38 cellular contexts compared by ENCODE assay signal in genomic region chr6:138598562-138599173, GRCh38.
"Had no signal": no experiment of that assay in that cellular context is flagged by ENCODE, and none has a peak within 500 bp of the region (broad histone marks: within the 10 kb centered on the region; RNA-seq: fewer than 3 reads in every experiment).

No MANE protein-coding gene starts in this region.

- H3K9me3 Mint-ChIP-seq: activated B cell treated with CpG ODN at 0.5 μM for 24 hours; activated CD4-positive, alpha-beta memory T cell treated with anti-CD3 and anti-CD28 coated beads for 36 hours; activated CD4-positive, alpha-beta T cell treated with anti-CD3 and anti-CD28 coated beads, Interleukin-2, amount 10 ng/mL, durations not matched to agents 24 days and 14 days; activated CD8-positive, alpha-beta T cell treated with anti-CD3 and anti-CD28 coated beads for 36 hours; activated naive CD4-positive, alpha-beta T cell treated with anti-CD3 and anti-CD28 coated beads for 36 hours; activated naive CD4-positive, alpha-beta T cell treated with anti-CD3 and anti-CD28 coated beads, Interleukin-2, amount 50 U/mL, for 72 hours; activated naive CD8-positive, alpha-beta T cell treated with anti-CD3 and anti-CD28 coated beads for 36 hours; activated T-cell treated with anti-CD3 and anti-CD28 coated beads, Interleukin-2, amount 50 U/mL, for 4 hours; activated T-cell treated with anti-CD3 and anti-CD28 coated beads, Interleukin-2, amount 50 U/mL, for 72 hours; activated T-helper 1 cell treated with anti-CD3 and anti-CD28 coated beads, Interleukin-12 subunit alpha, Interleukin-12 subunit beta, Interleukin-2, Interleukin-4 antibody, amounts not matched to agents 30 ng/mL and 10 ng/mL and 1 ng/mL, durations not matched to agents 14 hours and 24 hours and 36 hours; activated T-helper 17 cell treated with anti-CD3 and anti-CD28 coated beads, Interleukin-2, amount 50 U/mL, for 72 hours; central memory CD8-positive, alpha-beta T cell; T-cell; T-helper 2 cell treated with Interferon-gamma antibody and Interleukin-4, amounts not matched to agents 5 μg/mL and 100 μg/mL, for 36 hours had no signal

- H3K9me3 ChIP-seq: adrenal gland, body of pancreas had no signal

- FAIRE-seq: astrocyte, bronchial epithelial cell, TTC549 had no signal

- H3K4me3 Mint-ChIP-seq: activated B cell treated with CpG ODN at 0.5 μM for 24 hours; activated CD4-positive, alpha-beta memory T cell treated with anti-CD3 and anti-CD28 coated beads for 36 hours; activated CD4-positive, alpha-beta T cell treated with anti-CD3 and anti-CD28 coated beads, Interleukin-2, amount 10 ng/mL, durations not matched to agents 24 days and 14 days; activated CD8-positive, alpha-beta T cell treated with anti-CD3 and anti-CD28 coated beads for 36 hours; activated naive CD4-positive, alpha-beta T cell treated with anti-CD3 and anti-CD28 coated beads for 36 hours; activated naive CD8-positive, alpha-beta T cell treated with anti-CD3 and anti-CD28 coated beads for 36 hours; activated T-cell treated with anti-CD3 and anti-CD28 coated beads, Interleukin-2, amount 50 U/mL, for 4 hours; activated T-cell treated with anti-CD3 and anti-CD28 coated beads, Interleukin-2, amount 50 U/mL, for 72 hours; activated T-helper 1 cell treated with anti-CD3 and anti-CD28 coated beads, Interleukin-12 subunit alpha, Interleukin-12 subunit beta, Interleukin-2, Interleukin-4 antibody, amounts not matched to agents 30 ng/mL and 10 ng/mL and 1 ng/mL, durations not matched to agents 14 hours and 24 hours and 36 hours; activated T-helper 17 cell treated with anti-CD3 and anti-CD28 coated beads, Interleukin-2, amount 50 U/mL, for 72 hours; central memory CD8-positive, alpha-beta T cell; T-cell; T-helper 2 cell treated with Interferon-gamma antibody and Interleukin-4, amounts not matched to agents 5 μg/mL and 100 μg/mL, for 36 hours had no signal

- H3K27ac Mint-ChIP-seq: activated B cell treated with CpG ODN at 0.5 μM for 24 hours; activated CD4-positive, alpha-beta memory T cell treated with anti-CD3 and anti-CD28 coated beads for 36 hours; activated CD4-positive, alpha-beta T cell treated with anti-CD3 and anti-CD28 coated beads, Interleukin-2, amount 10 ng/mL, durations not matched to agents 24 days and 14 days; activated CD8-positive, alpha-beta T cell treated with anti-CD3 and anti-CD28 coated beads for 36 hours; activated naive CD4-positive, alpha-beta T cell treated with anti-CD3 and anti-CD28 coated beads for 36 hours; activated naive CD4-positive, alpha-beta T cell treated with anti-CD3 and anti-CD28 coated beads, Interleukin-2, amount 50 U/mL, for 72 hours; activated naive CD8-positive, alpha-beta T cell treated with anti-CD3 and anti-CD28 coated beads for 36 hours; activated T-cell treated with anti-CD3 and anti-CD28 coated beads, Interleukin-2, amount 50 U/mL, for 72 hours; activated T-helper 1 cell treated with anti-CD3 and anti-CD28 coated beads, Interleukin-12 subunit alpha, Interleukin-12 subunit beta, Interleukin-2, Interleukin-4 antibody, amounts not matched to agents 30 ng/mL and 10 ng/mL and 1 ng/mL, durations not matched to agents 14 hours and 24 hours and 36 hours; activated T-helper 17 cell treated with anti-CD3 and anti-CD28 coated beads, Interleukin-2, amount 50 U/mL, for 72 hours; T-cell; T-helper 2 cell treated with Interferon-gamma antibody and Interleukin-4, amounts not matched to agents 5 μg/mL and 100 μg/mL, for 36 hours had no signal

- H3K27ac ChIP-seq: adrenal gland, body of pancreas, cardiac muscle cell, VCaP had no signal

- DNase-seq: activated B cell treated with CpG ODN at 0.5 μM for 24 hours; activated CD4-positive, alpha-beta memory T cell treated with anti-CD3 and anti-CD28 coated beads for 36 hours; activated CD4-positive, alpha-beta T cell treated with anti-CD3 and anti-CD28 coated beads for 4 hours; activated CD4-positive, alpha-beta T cell treated with anti-CD3 and anti-CD28 coated beads, Interleukin-2, amount 10 ng/mL, durations not matched to agents 24 days and 14 days; activated CD4-positive, alpha-beta T cell treated with anti-CD3 and anti-CD28 coated beads, Interleukin-2, amount 50 U/mL, for 1 hour; activated CD4-positive, alpha-beta T cell treated with anti-CD3 and anti-CD28 coated beads, Interleukin-2, amount 50 U/mL, for 4 hours; activated CD4-positive, CD25-positive, alpha-beta regulatory T cell treated with anti-CD3 and anti-CD28 coated beads, Interleukin-2, amount 50 U/mL, for 72 hours; activated CD8-positive, alpha-beta memory T cell treated with anti-CD3 and anti-CD28 coated beads, Interleukin-2, amount 50 U/mL, for 4 hours; activated CD8-positive, alpha-beta T cell treated with anti-CD3 and anti-CD28 coated beads for 36 hours; activated effector memory CD4-positive, alpha-beta T cell treated with anti-CD3 and anti-CD28 coated beads, Interleukin-2, amount 50 U/mL, for 16 hours; activated gamma-delta T cell treated with Interleukin-2 at 50 U/mL for 16 hours; activated naive CD4-positive, alpha-beta T cell; activated naive CD4-positive, alpha-beta T cell treated with anti-CD3 and anti-CD28 coated beads for 36 hours; activated naive CD4-positive, alpha-beta T cell treated with anti-CD3 and anti-CD28 coated beads, Interleukin-2, amount 50 U/mL, for 16 hours; activated naive CD8-positive, alpha-beta T cell treated with anti-CD3 and anti-CD28 coated beads for 36 hours; activated T-cell treated with anti-CD3 and anti-CD28 coated beads for 4 hours; activated T-cell treated with anti-CD3 and anti-CD28 coated beads, Interleukin-2, amount 50 U/mL, for 1 hour; activated T-cell treated with anti-CD3 and anti-CD28 coated beads, Interleukin-2, amount 50 U/mL, for 4 hours; activated T-cell treated with anti-CD3 and anti-CD28 coated beads, Interleukin-2, amount 50 U/mL, for 72 hours; adrenal gland; amniotic stem cell; aorta; body of pancreas; caudate nucleus; cerebellar nuclear complex; T-cell; T-helper 2 cell; T-helper 9 cell had no signal

- H3K27me3 ChIP-seq: adrenal gland, body of pancreas, cardiac muscle cell had no signal

- H3K36me3 ChIP-seq: adrenal gland, cardiac muscle cell had no signal

- H3K4me1 ChIP-seq: body of pancreas had no signal

- H3K36me3 Mint-ChIP-seq: activated CD4-positive, alpha-beta memory T cell treated with anti-CD3 and anti-CD28 coated beads for 36 hours; activated naive CD4-positive, alpha-beta T cell treated with anti-CD3 and anti-CD28 coated beads, Interleukin-2, amount 50 U/mL, for 72 hours; activated naive CD8-positive, alpha-beta T cell treated with anti-CD3 and anti-CD28 coated beads for 36 hours; T-cell had no signal

- H3K4me3 ChIP-seq: adrenal gland, body of pancreas, cardiac muscle cell had no signal

- ATAC-seq: activated CD8-positive, alpha-beta T cell treated with anti-CD3 and anti-CD28 coated beads for 36 hours; activated naive CD4-positive, alpha-beta T cell treated with anti-CD3 and anti-CD28 coated beads, Interleukin-2, amount 50 U/mL, for 72 hours; activated T-cell treated with anti-CD3 and anti-CD28 coated beads, Interleukin-2, amount 50 U/mL, for 4 hours; activated T-cell treated with anti-CD3 and anti-CD28 coated beads, Interleukin-2, amount 50 U/mL, for 72 hours; activated T-helper 17 cell treated with anti-CD3 and anti-CD28 coated beads, Interleukin-2, amount 50 U/mL, for 72 hours; body of pancreas; T-cell had no signal
